9 cellular contexts compared by ENCODE assay signal in the genomic region with DNA sequence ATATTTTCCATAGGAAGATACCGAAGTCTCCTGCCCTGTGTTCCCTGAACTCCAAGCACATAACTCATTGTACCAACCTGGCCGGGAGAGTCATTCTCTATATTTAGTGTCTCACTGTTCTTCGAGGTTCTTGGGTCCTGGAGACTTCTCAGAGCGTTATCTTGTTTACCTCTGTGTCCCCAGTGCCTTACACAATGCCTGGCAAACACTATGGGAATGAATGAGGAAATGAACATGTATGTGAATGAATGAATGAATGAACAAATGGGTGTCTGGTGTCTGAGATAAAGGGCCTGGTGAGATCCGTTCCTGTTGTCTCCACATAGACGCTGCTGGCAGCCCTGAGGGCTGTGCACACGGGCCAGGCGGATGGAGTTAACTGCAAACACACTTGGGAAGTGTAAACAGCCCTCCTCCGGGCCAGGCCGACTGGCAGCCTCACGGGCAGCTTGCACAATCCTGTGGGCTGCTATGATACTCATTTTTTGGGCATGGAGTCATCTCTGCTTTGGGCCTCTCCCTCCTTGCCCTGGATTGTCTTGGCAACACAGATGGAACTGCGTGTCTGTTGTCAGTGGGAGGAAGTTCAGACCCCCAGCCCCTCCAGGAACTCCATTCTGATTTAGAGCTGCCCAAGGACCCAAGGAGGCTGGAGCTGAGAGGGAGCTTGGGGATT.
DNase-seq lines count a peak whose midpoint lies in the region; ATAC-seq and TF ChIP-seq lines count a peak whose summit lies in the region.
"Had no signal": no experiment of that assay in that cellular context is flagged by ENCODE, and none has a peak within 500 bp of the region (broad histone marks: within the 10 kb centered on the region; RNA-seq: fewer than 3 reads in every experiment).

No MANE protein-coding gene starts in this region.

- no peaks in the 10 kb centered on the region for H3K27me3 Mint-ChIP-seq in activated CD8-positive, alpha-beta T cell treated with anti-CD3 and anti-CD28 coated beads, Interleukin-2, amount 10 ng/mL, durations not matched to agents 7 days and 5 days (ENCODE audit: low read depth)

- H3K27me3 ChIP-seq in Panc1 (ENCODE audit: control insufficient read depth, insufficient read depth, low read length) (no peaks in the 10 kb centered on the region), BE2C (no peaks in the 10 kb centered on the region)

- H3K4me1 ChIP-seq in Panc1 (ENCODE audit: control insufficient read depth, insufficient read depth, low read length): peaks cover 9% of the 10 kb centered on the region
- no peaks in the 10 kb centered on the region for H3K4me1 ChIP-seq in BE2C

- TF ChIP-seq CTCF in Panc1 (IDR thresholded peaks at IDR 0.05) (no peak), BE2C (IDR thresholded peaks at IDR 0.05; ENCODE audit: low read depth, low read length) (no peak)

- CTCF ChIA-PET in Panc1 (lab: Charles Lee): interaction anchor here (0.6 kb wide), 1 partner anchor 51 kb away, joined by 3 read pairs; no protein-coding TSS in a partner anchor
- CTCF ChIA-PET in HEK293T (lab: Yijun Ruan, JAX): no interaction called here
- CTCF ChIA-PET in activated CD8-positive, alpha-beta T cell treated with anti-CD3 and anti-CD28 coated beads, Interleukin-2, amount 10 ng/mL, durations not matched to agents 7 days and 5 days (lab: Charles Lee): no interaction called here

- H3K27ac ChIP-seq in Panc1 (ENCODE audit: low read length): no peak overlapping the region

- no TSS peak for BruUV-seq in Panc1 (replicated peaks; lab: Mats Ljungman, UMichigan)

- peak; percentile 80 for ATAC-seq in Panc1
- ATAC-seq in activated CD8-positive, alpha-beta T cell treated with anti-CD3 and anti-CD28 coated beads, Interleukin-2, amount 10 ng/mL, durations not matched to agents 7 days and 5 days: no peak

- no peaks in the 10 kb centered on the region for H3K9me3 ChIP-seq in Panc1 (ENCODE audit: control insufficient read depth, insufficient read depth, low read depth, low read length)
- H3K9me3 ChIP-seq in BE2C: no peaks in the 10 kb centered on the region

- no peaks in the 10 kb centered on the region for H3K36me3 ChIP-seq in Panc1 (ENCODE audit: control insufficient read depth, insufficient read depth, low read length)
- H3K36me3 ChIP-seq in BE2C: no peaks in the 10 kb centered on the region

- no peak overlapping the region for H3K4me3 Mint-ChIP-seq in activated CD8-positive, alpha-beta T cell treated with anti-CD3 and anti-CD28 coated beads, Interleukin-2, amount 10 ng/mL, durations not matched to agents 7 days and 5 days

- in situ Hi-C loops in Panc1 (cut with HindIII; ENCODE audit: low pct_unique_long_range_greater_than_20kb, low sequenced_read_pairs): no loop called here

- H3K9me3 Mint-ChIP-seq in activated CD8-positive, alpha-beta T cell treated with anti-CD3 and anti-CD28 coated beads, Interleukin-2, amount 10 ng/mL, durations not matched to agents 7 days and 5 days (ENCODE audit: insufficient read depth): no peaks in the 10 kb centered on the region

- POLR2A ChIA-PET in Panc1 (lab: Charles Lee): no interaction called here
- POLR2A ChIA-PET in HEK293T (lab: Yijun Ruan, JAX): no interaction called here
- POLR2A ChIA-PET in activated CD8-positive, alpha-beta T cell treated with anti-CD3 and anti-CD28 coated beads, Interleukin-2, amount 10 ng/mL, durations not matched to agents 7 days and 5 days (lab: Charles Lee): no interaction called here

- H3K36me3 Mint-ChIP-seq in activated CD8-positive, alpha-beta T cell treated with anti-CD3 and anti-CD28 coated beads, Interleukin-2, amount 10 ng/mL, durations not matched to agents 7 days and 5 days (ENCODE audit: low read depth): no peaks in the 10 kb centered on the region

- DNase-seq in EH (ENCODE audit: low read depth): peak; percentile 97
- no peak for DNase-seq in Panc1 (ENCODE audit: low read depth, low spot score)
- peak; percentile 99 for DNase-seq in fibroblast of gingiva (ENCODE audit: low read depth)
- peak; percentile 74 for DNase-seq in renal cortical epithelial cell (ENCODE audit: low read depth)
- DNase-seq in BE2C: no peak
- DNase-seq in HEK293T (ENCODE audit: extremely low spot score): no peak
- no peak for DNase-seq in activated T-cell treated with anti-CD3 and anti-CD28 coated beads, Interleukin-2, amount 50 U/mL, for 1 hour
- no peak for DNase-seq in activated CD8-positive, alpha-beta T cell treated with anti-CD3 and anti-CD28 coated beads, Interleukin-2, amount 10 ng/mL, durations not matched to agents 7 days and 5 days
- DNase-seq: islet precursor cell had no signal

- H3K4me3 ChIP-seq in Panc1 (ENCODE audit: low read depth in 2 of 2, low read length in 2 of 2): no peak overlapping the region
- H3K4me3 ChIP-seq in BE2C (ENCODE audit: low read depth, low read length): no peak overlapping the region

- no peaks in the 10 kb centered on the region for H3K4me1 Mint-ChIP-seq in activated CD8-positive, alpha-beta T cell treated with anti-CD3 and anti-CD28 coated beads, Interleukin-2, amount 10 ng/mL, durations not matched to agents 7 days and 5 days (ENCODE audit: low read depth)

- intact Hi-C loops in Panc1 (cut with micrococcal nuclease; ENCODE audit: unreplicated experiment): no loop called here

- no peak overlapping the region for H3K27ac Mint-ChIP-seq in activated CD8-positive, alpha-beta T cell treated with anti-CD3 and anti-CD28 coated beads, Interleukin-2, amount 10 ng/mL, durations not matched to agents 7 days and 5 days

TF ChIP-seq in HEK293T, 16 proteins besides CTCF, POLR2A, EP300 and RAD21:
- TF ChIP-seq NFRKB (IDR thresholded peaks at IDR 0.05) (no peak), FOXM1 (IDR thresholded peaks at IDR 0.05; ENCODE audit: borderline replicate concordance) (no peak), ZNF384 (IDR thresholded peaks at IDR 0.05) (no peak), CTBP1 (IDR thresholded peaks at IDR 0.05; ENCODE audit: borderline replicate concordance) (no peak), TARDBP (IDR thresholded peaks at IDR 0.05) (no peak)
TF ChIP-seq in HEK293T: peak in this region for 0.

Comparison
In these comparisons a context has a peak if more than half of its experiments do, and no peak if none do; other contexts are left out.
1. DNase-seq: peak in EH (single experiment), fibroblast of gingiva (single experiment) and renal cortical epithelial cell (single experiment); none in Panc1 (single experiment), BE2C (single experiment), HEK293T (single experiment), activated T-cell treated with anti-CD3 and anti-CD28 coated beads, Interleukin-2, amount 50 U/mL, for 1 hour (single experiment) and activated CD8-positive, alpha-beta T cell treated with anti-CD3 and anti-CD28 coated beads, Interleukin-2, amount 10 ng/mL, durations not matched to agents 7 days and 5 days (single experiment).